21 cellular contexts compared by ENCODE assay signal in the genomic region with DNA sequence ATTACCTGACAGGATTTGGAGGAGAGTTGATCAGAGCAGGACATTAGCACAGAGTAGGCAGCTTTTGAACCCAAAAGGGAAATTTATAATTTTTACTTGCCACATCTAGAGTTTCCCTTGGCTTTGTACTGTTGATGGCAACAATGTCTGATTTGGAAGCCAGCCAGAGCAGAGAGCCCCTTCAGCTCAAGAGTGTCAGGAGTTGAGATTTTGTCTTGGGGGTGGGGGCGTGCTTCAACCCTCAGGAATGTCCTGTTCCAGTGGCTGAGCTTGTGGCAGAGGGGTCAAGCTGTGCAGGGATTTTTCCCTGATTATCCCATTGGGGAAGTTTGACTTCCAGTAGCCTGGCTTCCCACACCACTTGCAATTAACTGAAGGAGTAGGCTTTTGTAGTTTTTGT.
"Had no signal": no experiment of that assay in that cellular context is flagged by ENCODE, and none has a peak within 500 bp of the region (broad histone marks: within the 10 kb centered on the region; RNA-seq: fewer than 3 reads in every experiment).

No MANE protein-coding gene starts in this region.

- H3K4me2 ChIP-seq: hepatocyte had no signal

- H3K79me2 ChIP-seq: hepatocyte had no signal

- H3K4me1 ChIP-seq: colonic mucosa, foreskin keratinocyte had no signal

- H3K36me3 ChIP-seq: colonic mucosa, lower lobe of right lung had no signal

- H3K27ac ChIP-seq: colonic mucosa, esophagus muscularis mucosa, foreskin keratinocyte, gastroesophageal sphincter, heart left ventricle, hepatocyte, left lung, lower lobe of right lung had no signal

- H3K9me3 Mint-ChIP-seq: effector memory CD8-positive, alpha-beta T cell had no signal

- H3K4me3 Mint-ChIP-seq: dendritic cell treated with granulocyte-macrophage colony-stimulating factor and Interleukin-4, amounts not matched to agents 40 ng/mL and 50 ng/mL, for 4 days; effector memory CD8-positive, alpha-beta T cell; immature natural killer cell had no signal

- DNase-seq: colonic mucosa; cortex of kidney; effector CD8-positive, alpha-beta T cell; effector memory CD8-positive, alpha-beta T cell; foreskin keratinocyte; heart left ventricle; hypothalamus; immature natural killer cell; islet precursor cell; kidney; kidney glomerular epithelial cell; left cardiac atrium; left lung; left ventricle myocardium superior; lower lobe of right lung; mesenchymal stem cell; midbrain had no signal

- H3K27me3 Mint-ChIP-seq: dendritic cell treated with granulocyte-macrophage colony-stimulating factor and Interleukin-4, amounts not matched to agents 40 ng/mL and 50 ng/mL, for 4 days; effector memory CD8-positive, alpha-beta T cell had no signal

- H3K27me3 ChIP-seq: colonic mucosa, esophagus muscularis mucosa, foreskin keratinocyte, gastroesophageal sphincter, heart left ventricle, hepatocyte, left lung had no signal

- H3K9me3 ChIP-seq: colonic mucosa, esophagus muscularis mucosa, gastroesophageal sphincter had no signal

- H2AFZ ChIP-seq: hepatocyte had no signal

- H3K4me3 ChIP-seq: colonic mucosa, esophagus muscularis mucosa, gastroesophageal sphincter, heart left ventricle, hepatocyte, left lung, lower lobe of right lung had no signal

- H3K27ac Mint-ChIP-seq: dendritic cell treated with granulocyte-macrophage colony-stimulating factor and Interleukin-4, amounts not matched to agents 40 ng/mL and 50 ng/mL, for 4 days had no signal
